Comparison of ENCODE assay signal across 31 cellular contexts in the genomic region with DNA sequence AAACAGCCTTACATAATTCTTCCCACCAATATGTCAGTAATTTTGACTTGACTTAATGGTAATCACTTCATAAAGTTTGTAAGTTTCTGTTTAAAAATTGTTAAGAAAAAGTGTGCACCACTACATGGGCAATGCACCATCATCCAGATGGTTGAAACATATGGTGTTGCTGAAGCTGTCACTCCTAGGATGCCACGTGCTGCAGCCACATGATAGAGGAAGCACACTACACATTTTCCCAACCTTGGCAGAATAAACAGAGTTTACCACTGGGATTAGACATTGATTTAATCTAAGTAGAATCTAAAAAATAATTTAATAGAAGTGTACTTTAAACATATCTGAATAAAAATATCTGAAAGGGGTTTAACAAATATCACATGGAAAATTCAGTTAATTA.
"Had no signal": no experiment of that assay in that cellular context is flagged by ENCODE, and none has a peak within 500 bp of the region (broad histone marks: within the 10 kb centered on the region; RNA-seq: fewer than 3 reads in every experiment).

No MANE protein-coding gene starts in this region.

- ATAC-seq: activated naive CD8-positive, alpha-beta T cell treated with anti-CD3 and anti-CD28 coated beads, Interleukin-2, amount 50 U/mL, for 24 hours; foreskin keratinocyte; heart right ventricle; left lobe of liver; lower lobe of right lung; naive thymus-derived CD8-positive, alpha-beta T cell; psoas muscle; stimulated activated memory B cell treated with anti-CD40 and anti-IgM and Interleukin-4, amounts not matched to agents 10 μg/mL and 1 μg/mL and 100 μg/mL, for 72 hours; stimulated activated naive CD8-positive, alpha-beta T cell treated with anti-CD3 and anti-CD28 coated beads, Interleukin-15, amount 100 ng/mL, for 72 hours; WTC11 had no signal

- H3K9me3 ChIP-seq: esophagus muscularis mucosa, heart right ventricle, lower lobe of right lung, psoas muscle, sigmoid colon, thyroid gland, upper lobe of left lung, vagina had no signal

- DNase-seq: activated CD4-positive, alpha-beta memory T cell treated with anti-CD3 and anti-CD28 coated beads, Interleukin-2, amount 10 ng/mL, durations not matched to agents 7 days and 5 days; activated CD4-positive, alpha-beta T cell treated with anti-CD3 and anti-CD28 coated beads for 1 hour; activated CD4-positive, alpha-beta T cell treated with anti-CD3 and anti-CD28 coated beads, Interleukin-2, amount 10 ng/mL, durations not matched to agents 7 days and 5 days; activated CD8-positive, alpha-beta memory T cell treated with anti-CD3 and anti-CD28 coated beads, Interleukin-2, amount 50 U/mL, for 48 hours; activated gamma-delta T cell treated with Interleukin-2 at 50 U/mL for 16 hours; activated naive CD8-positive, alpha-beta T cell treated with anti-CD3 and anti-CD28 coated beads, Interleukin-2, amount 50 U/mL, for 24 hours; activated T-cell treated with anti-CD3 and anti-CD28 coated beads, Interleukin-2, amount 50 U/mL, for 24 hours; dermis blood vessel endothelial cell; effector CD4-positive, alpha-beta T cell; foreskin keratinocyte; heart right ventricle; kidney glomerular epithelial cell; lower lobe of right lung; mesenchymal stem cell; naive thymus-derived CD8-positive, alpha-beta T cell; nucleus accumbens; psoas muscle; sigmoid colon; small intestine; stimulated activated CD4-positive, alpha-beta T cell treated with anti-CD3 and anti-CD28 coated beads, Interleukin-1b, Interleukin-23, amount 100 ng/mL, for 48 hours; stimulated activated CD4-positive, alpha-beta T cell treated with anti-CD3 and anti-CD28 coated beads, Interleukin-4, amount 100 ng/mL, for 4 hours; stimulated activated CD8-positive, alpha-beta memory T cell treated with anti-CD3 and anti-CD28 coated beads, Interleukin-4, amount 100 ng/mL, for 48 hours; stimulated activated naive CD8-positive, alpha-beta T cell treated with anti-CD3 and anti-CD28 coated beads, Interleukin-15, amount 100 ng/mL, for 72 hours; thyroid gland; upper lobe of left lung had no signal

- H3K4me1 ChIP-seq: esophagus muscularis mucosa, foreskin keratinocyte, heart right ventricle, lower lobe of right lung, parathyroid adenoma, psoas muscle, thyroid gland, upper lobe of left lung, vagina had no signal

- H3K27me3 ChIP-seq: esophagus muscularis mucosa, foreskin keratinocyte, heart right ventricle, sigmoid colon, thyroid gland, upper lobe of left lung, vagina had no signal

- H3K9ac ChIP-seq: parathyroid adenoma had no signal

- H3K36me3 ChIP-seq: esophagus muscularis mucosa, heart right ventricle, lower lobe of right lung, sigmoid colon, thyroid gland, upper lobe of left lung, vagina had no signal

- H3K27ac ChIP-seq: esophagus muscularis mucosa, foreskin keratinocyte, heart right ventricle, lower lobe of right lung, parathyroid adenoma, psoas muscle, sigmoid colon, thyroid gland, upper lobe of left lung, vagina had no signal

- H3K79me2 ChIP-seq: parathyroid adenoma had no signal

- H2AFZ ChIP-seq: parathyroid adenoma had no signal

- H3K4me3 ChIP-seq: esophagus muscularis mucosa, heart right ventricle, lower lobe of right lung, psoas muscle, sigmoid colon, thyroid gland, upper lobe of left lung, vagina had no signal
